ENCODE assay signal across 13 cellular contexts in genomic region chr10:11891776-11892486, GRCh38.
"Had no signal": no experiment of that assay in that cellular context is flagged by ENCODE, and none has a peak within 500 bp of the region (broad histone marks: within the 10 kb centered on the region; RNA-seq: fewer than 3 reads in every experiment).

No MANE protein-coding gene starts in this region.

- H3K4me3 ChIP-seq: coronary artery, heart left ventricle, stomach, thoracic aorta, uterus had no signal

- DNase-seq: effector CD8-positive, alpha-beta T cell; hypothalamus; kidney glomerular epithelial cell; natural killer cell; stimulated activated CD4-positive, alpha-beta T cell treated with anti-CD3 and anti-CD28 coated beads, Interleukin-2, amount 100 ng/mL, for 24 hours; stimulated activated CD4-positive, alpha-beta T cell treated with anti-CD3 and anti-CD28 coated beads, Interleukin-4, amount 100 ng/mL, for 4 hours; stimulated activated naive B cell treated with anti-CD40 and anti-IgM and Interleukin-4, amounts not matched to agents 10 μg/mL and 1 μg/mL and 100 μg/mL, for 72 hours; stomach; uterus had no signal

- H3K9me3 ChIP-seq: heart left ventricle, stomach, thoracic aorta, uterus had no signal

- H3K36me3 ChIP-seq: heart left ventricle, stomach, thoracic aorta, uterus had no signal

- H3K4me1 ChIP-seq: heart left ventricle, stomach, uterus had no signal

- H3K27me3 ChIP-seq: heart left ventricle, stomach, uterus had no signal

- ATAC-seq: heart left ventricle; natural killer cell; sciatic nerve; stimulated activated naive B cell treated with anti-CD40 and anti-IgM and Interleukin-4, amounts not matched to agents 10 μg/mL and 1 μg/mL and 100 μg/mL, for 72 hours had no signal

- H3K27ac ChIP-seq: coronary artery, heart left ventricle, stomach, thoracic aorta, uterus had no signal
